ENCODE assay signal across 10 cellular contexts in the genomic region with DNA sequence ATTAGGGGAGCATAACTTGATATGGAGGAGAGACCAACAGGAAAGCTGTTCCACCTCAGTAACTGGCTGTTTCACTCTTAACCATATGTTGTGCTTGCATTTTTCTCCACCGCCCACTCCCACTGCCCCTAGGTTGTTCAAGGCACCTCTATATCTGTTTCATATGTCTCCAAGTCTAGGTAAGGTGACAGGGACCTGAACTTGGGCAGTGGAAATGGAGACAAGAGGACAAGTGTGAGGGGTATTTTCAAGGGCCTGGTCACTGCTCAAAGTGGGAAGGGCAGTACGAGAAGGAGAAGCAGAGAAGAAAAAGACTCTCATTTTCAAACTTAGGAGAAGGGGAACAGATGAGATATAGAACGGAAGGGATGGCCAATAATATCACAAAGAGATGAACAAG. TPM values are rescaled to one million over a fixed set of nuclear protein-coding genes. Genes with fewer than 3 reads are reported as not detected.
DNase-seq lines count a peak whose midpoint lies in the region; ATAC-seq and TF ChIP-seq lines count a peak whose summit lies in the region.
"Had no signal": no experiment of that assay in that cellular context is flagged by ENCODE, and none has a peak within 500 bp of the region (broad histone marks: within the 10 kb centered on the region; RNA-seq: fewer than 3 reads in every experiment).

No MANE protein-coding gene starts in this region.

- peak overlapping the region; percentile 9 to 63 for H3K4me3 ChIP-seq in right atrium auricular region
- peak overlapping the region; percentile 92 for H3K4me3 ChIP-seq in NB4 (ENCODE audit: low read depth, low read length)
- H3K4me3 ChIP-seq in hepatocyte: peak overlapping the region; percentile 83
- peak overlapping the region; percentile 70 to 76 for H3K4me3 ChIP-seq in tibial artery

- no peak for TF ChIP-seq CTCF in right atrium auricular region (IDR thresholded peaks at IDR 0.05)
- no peak for TF ChIP-seq CTCF in NB4 (IDR thresholded peaks at IDR 0.05; ENCODE audit: low read depth, low read length)
- no peak for TF ChIP-seq CTCF in hepatocyte (IDR thresholded peaks at IDR 0.05; ENCODE audit: poor library complexity)
- no peak for TF ChIP-seq CTCF in tibial artery (IDR thresholded peaks at IDR 0.05)

- no peaks in the 10 kb centered on the region for H3K9me2 ChIP-seq in hepatocyte (replicated peaks; ENCODE audit: insufficient read depth)

- H3K27me3 ChIP-seq in right atrium auricular region (no peaks in the 10 kb centered on the region), hepatocyte (no peaks in the 10 kb centered on the region), tibial artery (no peaks in the 10 kb centered on the region)

- H3K27ac ChIP-seq in right atrium auricular region: peak overlapping the region; percentile 87 to 88
- peak overlapping the region; percentile 93 for H3K27ac ChIP-seq in hepatocyte
- peak overlapping the region; percentile 88 to 91 for H3K27ac ChIP-seq in tibial artery

- H3K79me2 ChIP-seq in hepatocyte: peaks cover 81% of the 10 kb centered on the region

- no peak for TF ChIP-seq POLR2A in NB4 (IDR thresholded peaks at IDR 0.05; ENCODE audit: extremely low read depth, insufficient read length)

- no peaks in the 10 kb centered on the region for H3K36me3 ChIP-seq in right atrium auricular region
- no peaks in the 10 kb centered on the region for H3K36me3 ChIP-seq in hepatocyte (replicated peaks; ENCODE audit: insufficient read depth, low read depth)
- no peaks in the 10 kb centered on the region for H3K36me3 ChIP-seq in tibial artery

- no peak for ATAC-seq in left ventricle myocardium superior
- ATAC-seq in HG02623 (IDR thresholded peaks at IDR 0.05; ENCODE audit: unreplicated experiment): no peak

- 82% methylated on average over 3 of the region's 3 CpGs for WGBS in hepatocyte (ENCODE audit: low lambda C conversion rate, missing lambda C conversion rate)

- H2AFZ ChIP-seq in hepatocyte: no peak overlapping the region

- H3K4me1 ChIP-seq in right atrium auricular region (peaks cover 0 to 50% of the 10 kb centered on the region in 2 donors), hepatocyte (ENCODE audit: insufficient read depth) (peaks cover 46% of the 10 kb centered on the region), tibial artery (peaks cover 0 to 64% (median 26%) of the 10 kb centered on the region in 4 donors)

- intact Hi-C loops in left ventricle myocardium superior (cut with micrococcal nuclease) (loop anchor here (10.0 kb wide), 1 partner anchor 61 kb away; no protein-coding TSS in a partner anchor), tibial artery (cut with DNase I; ENCODE audit: low total_unique reads) (loop anchor here (5.0 kb wide), 2 partner anchors 103 to 107 kb away; partner anchors contain the start of gene SLC38A2)

- H4K20me1 ChIP-seq in hepatocyte (ENCODE audit: insufficient read depth, poor library complexity, severe bottlenecking): peaks cover 10% of the 10 kb centered on the region

- peak overlapping the region; percentile 95 for H3K4me2 ChIP-seq in hepatocyte

- H3K9me3 ChIP-seq in right atrium auricular region (no peaks in the 10 kb centered on the region), hepatocyte (ENCODE audit: low read depth) (no peaks in the 10 kb centered on the region), tibial artery (no peaks in the 10 kb centered on the region)

- DNase-seq in right atrium auricular region (ENCODE audit: low spot score): no peak
- DNase-seq in left ventricle myocardium superior: no peak
- DNase-seq in NB4 (ENCODE audit: low read depth): no peak
- DNase-seq in hepatocyte (ENCODE audit: low spot score): no peak
- DNase-seq in tibial artery: no peak
- no peak for DNase-seq in NCI-H1694 (lab: John Stamatoyannopoulos, UW)
- DNase-seq in SKM-1 (lab: John Stamatoyannopoulos, UW; ENCODE audit: unreplicated experiment): no peak
- DNase-seq: activated CD8-positive, alpha-beta memory T cell treated with anti-CD3 and anti-CD28 coated beads for 24 hours; kidney glomerular epithelial cell had no signal

RNA-seq across cellular contexts. Expression of gene SLC38A1, which starts 3.1 kb away (rescaled TPM):
- total RNA-seq in right atrium auricular region (100 to 1,000 TPM in 1 of 2 donors, 10 to 100 TPM in 1; 79.6 to 116 TPM), left ventricle myocardium superior (161 TPM), hepatocyte (86.8 and 96.1 TPM in 2 replicates)
- 48.2 and 54.4 TPM in 2 replicates for polyA plus RNA-seq in hepatocyte

Comparison
In these comparisons a context has a peak if more than half of its experiments do, and no peak if none do; other contexts are left out.
1. H3K4me3 ChIP-seq: peak in every context shown above with its lines; median percentile 92 in NB4; 83 in hepatocyte; 73 in tibial artery; 36 in right atrium auricular region.